ENCODE assay signal across 9 cellular contexts in the genomic region with DNA sequence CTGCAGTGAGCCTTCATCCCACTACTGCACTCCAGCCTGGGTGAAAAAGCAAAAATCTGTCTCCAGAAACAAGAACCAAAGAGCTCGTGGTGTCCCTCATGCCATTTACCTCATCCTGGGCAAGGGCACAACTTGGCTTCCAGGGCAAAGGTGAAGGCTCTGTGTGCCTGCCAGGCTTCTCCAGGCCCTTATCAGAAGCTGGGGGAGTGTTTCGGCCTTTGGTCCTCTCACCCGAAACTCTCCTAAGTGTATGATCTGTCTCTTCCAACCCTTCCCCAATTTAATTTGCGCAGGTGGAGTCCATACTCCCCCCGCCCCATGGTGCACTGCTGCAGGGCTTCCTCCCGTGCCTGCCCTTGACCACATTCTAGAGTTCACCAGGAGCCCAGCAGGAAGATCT. TPM values are rescaled to one million over a fixed set of nuclear protein-coding genes. Genes with fewer than 3 reads are reported as not detected.
DNase-seq lines count a peak whose midpoint lies in the region; ATAC-seq, FAIRE-seq and TF ChIP-seq lines count a peak whose summit lies in the region.
"Had no signal": no experiment of that assay in that cellular context is flagged by ENCODE, and none has a peak within 500 bp of the region (broad histone marks: within the 10 kb centered on the region; RNA-seq: fewer than 3 reads in every experiment).

No MANE protein-coding gene starts in this region.

- TF ChIP-seq RAD21 in A549 (conservative IDR thresholded peaks at IDR 0.05 in 1 of 2, IDR thresholded peaks at IDR 0.05 in 1 of 2) = no peak

- H3K27me3 Mint-ChIP-seq in T-helper 17 cell = no peaks in the 10 kb centered on the region

- H3K79me2 ChIP-seq in hepatocyte = peaks cover 52% of the 10 kb centered on the region

- no peak for FAIRE-seq in A549 (lab: Jason Lieb, UNC)
- FAIRE-seq: pancreas had no signal

- H3K36me3 Mint-ChIP-seq in T-helper 17 cell (ENCODE audit: low read depth) = peaks cover 7% of the 10 kb centered on the region

- peaks cover 44% of the 10 kb centered on the region for H3K4me1 Mint-ChIP-seq in T-helper 17 cell

- H3K36me3 ChIP-seq in hepatocyte (replicated peaks; ENCODE audit: insufficient read depth, low read depth) = no peaks in the 10 kb centered on the region

- 96% methylated on average over 6 of the region's 6 CpGs for WGBS in A549 (ENCODE audit: missing lambda C conversion rate)
- 93% methylated on average over 6 of the region's 6 CpGs for WGBS in hepatocyte (ENCODE audit: low lambda C conversion rate, missing lambda C conversion rate)

- H3K27ac ChIP-seq in A549 (no peak overlapping the region), hepatocyte (no peak overlapping the region)
- H3K27ac ChIP-seq: pancreas had no signal

- no peaks in the 10 kb centered on the region for H3K27me3 ChIP-seq in hepatocyte
- H3K27me3 ChIP-seq: pancreas had no signal

- ATAC-seq in A549 = no peak
- no peak for ATAC-seq in T-helper 17 cell
- ATAC-seq: pancreas had no signal

- no peak for DNase-seq in A549 (ENCODE audit: low read depth in 1 of 2, low spot score in 1 of 2)
- DNase-seq in T-helper 17 cell = no peak
- DNase-seq in hepatocyte (ENCODE audit: low spot score) = no peak
- no peak for DNase-seq in NCI-H1048 (lab: John Stamatoyannopoulos, UW)
- no peak for DNase-seq in H4 (ENCODE audit: low spot score)
- DNase-seq in GM19240 (ENCODE audit: insufficient read length, low spot score) = no peak
- DNase-seq: NCI-H2171 had no signal

- H3K4me3 ChIP-seq in A549 = no peak overlapping the region
- no peak overlapping the region for H3K4me3 ChIP-seq in hepatocyte

- H3K4me3 Mint-ChIP-seq in T-helper 17 cell = peak overlapping the region; percentile 71

- H3K9me2 ChIP-seq in hepatocyte (replicated peaks; ENCODE audit: insufficient read depth) = no peaks in the 10 kb centered on the region

- peaks cover 28% of the 10 kb centered on the region for H3K4me1 ChIP-seq in A549
- H3K4me1 ChIP-seq in hepatocyte (ENCODE audit: insufficient read depth) = peaks cover 22% of the 10 kb centered on the region

- peak overlapping the region; percentile 98 for H3K27ac Mint-ChIP-seq in T-helper 17 cell

- POLR2A ChIA-PET in A549 (lab: Yijun Ruan, JAX) = no interaction called here

- TF ChIP-seq CTCF in A549 (IDR thresholded peaks at IDR 0.05) (no peak), hepatocyte (IDR thresholded peaks at IDR 0.05; ENCODE audit: poor library complexity) (no peak)

- H4K20me1 ChIP-seq in hepatocyte (ENCODE audit: insufficient read depth, poor library complexity, severe bottlenecking) = no peaks in the 10 kb centered on the region

- H3K4me2 ChIP-seq in A549 (0 out of 3 replicates have a peak overlapping the region, but pooled peaks have one; percentile 99), hepatocyte (peak overlapping the region; percentile 99)

- no peak for TF ChIP-seq EP300 in A549 (IDR thresholded peaks at IDR 0.05)

- H2AFZ ChIP-seq in hepatocyte = no peak overlapping the region

- CTCF ChIA-PET in A549 (lab: Yijun Ruan, JAX) = interaction anchor here (1.6 to 2.7 kb wide), 2 partner anchors 24 to 41 kb away, joined by 8 to 12 read pairs; a partner anchor contains a TSS

- TF ChIP-seq POLR2A in A549 (IDR thresholded peaks at IDR 0.05; ENCODE audit: low read length) = no peak

- H3K9me3 ChIP-seq in A549 (no peaks in the 10 kb centered on the region), T-helper 17 cell (ENCODE audit: control insufficient read depth, low read length, poor library complexity, severe bottlenecking) (no peaks in the 10 kb centered on the region), hepatocyte (ENCODE audit: low read depth) (no peaks in the 10 kb centered on the region)
- H3K9me3 ChIP-seq: pancreas had no signal

TF ChIP-seq in A549, 52 proteins besides CTCF, POLR2A, EP300 and RAD21:
- TF ChIP-seq CHD4 (IDR thresholded peaks at IDR 0.05; ENCODE audit: borderline replicate concordance) (no peak), EHF (CRISPR knock-in tag; IDR thresholded peaks at IDR 0.05) (no peak), RCOR1 (IDR thresholded peaks at IDR 0.05; ENCODE audit: low read depth, low read length) (no peak)

RNA-seq across cellular contexts. Expression of a gene that starts 1.1 kb away (rescaled TPM):
- polyA plus RNA-seq in A549 (2011; rRNA removed) (19.4 and 20.4 TPM in 2 replicates), A549 (2017; fragmentation: RNase III; extraction: RNeasy Plus Mini Kit Qiagen cat#74134 plus additional on column Dnase treatment) (19.9 to 22.0 TPM (median 20.3 TPM) in 3 replicates), hepatocyte (67.7 and 72.8 TPM in 2 replicates)
- 13.6 and 19.6 TPM in 2 replicates for polyA plus RNA-seq in A549 (2012; cell fraction: cytosol; rRNA removed)
- polyA plus RNA-seq in A549 (2012; cell fraction: nucleus; rRNA removed) = 23.0 and 26.3 TPM in 2 replicates
- 29.4 and 33.2 TPM in 2 replicates for polyA minus RNA-seq in A549 (2011; rRNA and poly(A)+ RNA removed)
- total RNA-seq in T-helper 17 cell (10 to 100 TPM; 33.1 to 36.8 TPM), hepatocyte (52.6 and 52.8 TPM in 2 replicates)
- 13.8 and 15.6 TPM in 2 replicates for total RNA-seq in H4 (2014; rRNA removed; shearing (Covaris generic))

RNA-seq across cellular contexts. Expression of a gene that starts 2.3 kb away (rescaled TPM):
- polyA plus RNA-seq in A549 (2011; rRNA removed) (140 and 168 TPM in 2 replicates), A549 (2017; fragmentation: RNase III; extraction: RNeasy Plus Mini Kit Qiagen cat#74134 plus additional on column Dnase treatment) (134 to 148 TPM (median 144 TPM) in 3 replicates), hepatocyte (147 and 154 TPM in 2 replicates)
- 468 and 497 TPM in 2 replicates for polyA plus RNA-seq in A549 (2012; cell fraction: cytosol; rRNA removed)
- polyA plus RNA-seq in A549 (2012; cell fraction: nucleus; rRNA removed) = 286 and 317 TPM in 2 replicates
- 134 and 178 TPM in 2 replicates for polyA minus RNA-seq in A549 (2011; rRNA and poly(A)+ RNA removed)
- total RNA-seq in T-helper 17 cell (10 to 100 TPM; 50.3 to 51.0 TPM), hepatocyte (106 and 131 TPM in 2 replicates)
- 207 and 213 TPM in 2 replicates for total RNA-seq in H4 (2014; rRNA removed; shearing (Covaris generic))

RNA-seq across cellular contexts. Expression of a gene that starts 11.1 kb away (rescaled TPM):
- polyA plus RNA-seq in A549 (2011; rRNA removed) = 0.46 and 0.75 TPM in 2 replicates
- 7.9 and 9.7 TPM in 2 replicates for polyA plus RNA-seq in A549 (2012; cell fraction: cytosol; rRNA removed)
- polyA plus RNA-seq in A549 (2012; cell fraction: nucleus; rRNA removed) = 26.7 and 27.1 TPM in 2 replicates
- polyA plus RNA-seq in A549 (2017; fragmentation: RNase III; extraction: RNeasy Plus Mini Kit Qiagen cat#74134 plus additional on column Dnase treatment) = 2.2 to 4.7 TPM (median 3.4 TPM) in 3 replicates
- polyA minus RNA-seq in A549 (2011; rRNA and poly(A)+ RNA removed) = 0.15 and 0.54 TPM in 2 replicates
- under 1 TPM; 0.52 to 0.67 TPM for total RNA-seq in T-helper 17 cell
- 8.2 and 8.8 TPM in 2 replicates for total RNA-seq in hepatocyte
- 16.3 and 27.6 TPM in 2 replicates for polyA plus RNA-seq in hepatocyte
- 0.12 TPM in 1 of 2 replicates, not detected in the other for total RNA-seq in H4 (2014; rRNA removed; shearing (Covaris generic))

RNA-seq across cellular contexts. Expression of a gene that starts 17.8 kb away (rescaled TPM):
- 0.18 and 0.37 TPM in 2 replicates for polyA plus RNA-seq in A549 (2011; rRNA removed)
- polyA plus RNA-seq in A549 (2012; cell fraction: cytosol; rRNA removed) = 0.08 and 0.09 TPM in 2 replicates
- 0.20 and 0.46 TPM in 2 replicates for polyA plus RNA-seq in A549 (2012; cell fraction: nucleus; rRNA removed)
- 0.24 to 0.25 TPM (median 0.25 TPM) in 3 replicates for polyA plus RNA-seq in A549 (2017; fragmentation: RNase III; extraction: RNeasy Plus Mini Kit Qiagen cat#74134 plus additional on column Dnase treatment)
- 0.49 and 0.54 TPM in 2 replicates for polyA minus RNA-seq in A549 (2011; rRNA and poly(A)+ RNA removed)
- not detected for total RNA-seq in T-helper 17 cell
- 2.9 and 3.2 TPM in 2 replicates for total RNA-seq in hepatocyte
- polyA plus RNA-seq in hepatocyte = 2.2 and 4.4 TPM in 2 replicates
- not detected in 2 replicates for total RNA-seq in H4 (2014; rRNA removed; shearing (Covaris generic))
- total RNA-seq: pancreas, subcutaneous adipose tissue had no signal
- polyA plus RNA-seq: pancreas had no signal

RNA-seq across cellular contexts. Expression of a gene that starts 24.6 kb away (rescaled TPM):
- polyA plus RNA-seq in A549 (2011; rRNA removed) (3.8 and 4.1 TPM in 2 replicates), A549 (2017; fragmentation: RNase III; extraction: RNeasy Plus Mini Kit Qiagen cat#74134 plus additional on column Dnase treatment) (2.1 to 2.7 TPM (median 2.3 TPM) in 3 replicates), hepatocyte (3.4 and 3.8 TPM in 2 replicates)
- 2.5 and 2.6 TPM in 2 replicates for polyA plus RNA-seq in A549 (2012; cell fraction: cytosol; rRNA removed)
- polyA plus RNA-seq in A549 (2012; cell fraction: nucleus; rRNA removed) = 21.4 TPM in 2 replicates
- polyA minus RNA-seq in A549 (2011; rRNA and poly(A)+ RNA removed) = 7.5 and 9.2 TPM in 2 replicates
- total RNA-seq in T-helper 17 cell (1 to 10 TPM in 1 of 2 donors, under 1 TPM in 1; 0.63 to 1.3 TPM), hepatocyte (1.2 and 1.7 TPM in 2 replicates)
- 0.68 and 1.2 TPM in 2 replicates for total RNA-seq in H4 (2014; rRNA removed; shearing (Covaris generic))
